16 cellular contexts compared by ENCODE assay signal in genomic region chr5:107321906-107322305, GRCh38.
A peak's percentile ranks its signal among the peaks of the same experiment; 100 is the strongest.
DNase-seq lines count a peak whose midpoint lies in the region; ATAC-seq, FAIRE-seq and TF ChIP-seq lines count a peak whose summit lies in the region.
"Had no signal": no experiment of that assay in that cellular context is flagged by ENCODE, and none has a peak within 500 bp of the region (broad histone marks: within the 10 kb centered on the region; RNA-seq: fewer than 3 reads in every experiment).

No MANE protein-coding gene starts in this region.

- H3K27me3 ChIP-seq in HCT116 (ENCODE audit: insufficient read depth, low read length) (no peaks in the 10 kb centered on the region), endothelial cell of umbilical vein (ENCODE audit: control insufficient read depth in 2 of 2, insufficient read depth in 2 of 2, low read length in 2 of 2) (no peaks in the 10 kb centered on the region)
- no peaks in the 10 kb centered on the region for H3K27me3 ChIP-seq in CD4-positive, alpha-beta T cell (ENCODE audit: control insufficient read depth, insufficient read depth, low read length)

- FAIRE-seq in endothelial cell of umbilical vein (lab: Jason Lieb, UNC) = peak; percentile 63
- FAIRE-seq: GM12892 had no signal

- BruUV-seq in HCT116 (replicated peaks; lab: Mats Ljungman, UMichigan) (no TSS peak), endothelial cell of umbilical vein (replicated peaks; lab: Mats Ljungman, UMichigan) (no TSS peak)

- H3K4me3 Mint-ChIP-seq in CD4-positive, alpha-beta T cell = no peak overlapping the region
- H3K4me3 Mint-ChIP-seq: B cell; CD4-positive, alpha-beta memory T cell; H9 had no signal

- H3K9me1 ChIP-seq in endothelial cell of umbilical vein (replicated peaks; ENCODE audit: control insufficient read depth, extremely low read depth, insufficient read depth, low read length) = peaks cover 3% of the 10 kb centered on the region

- DNase-seq in HCT116 (ENCODE audit: low read depth, low spot score) (no peak), astrocyte of the hippocampus (ENCODE audit: low read depth, low spot score) (peak; percentile 4), endothelial cell of umbilical vein (ENCODE audit: low read depth, low spot score) (peak; percentile 85), pulmonary artery endothelial cell (ENCODE audit: low read depth, low spot score) (peak; percentile 49), GM19240 (ENCODE audit: insufficient read length, low spot score) (no peak)
- DNase-seq in CD4-positive, alpha-beta T cell = no peak
- DNase-seq: C1 segment of cervical spinal cord; CD4-positive, alpha-beta memory T cell; DND-41; GDM1; GOT3; H9 had no signal

- H3K27me3 Mint-ChIP-seq in CD4-positive, alpha-beta T cell = peaks cover 12% of the 10 kb centered on the region

- H3K9me3 Mint-ChIP-seq in CD4-positive, alpha-beta T cell = no peaks in the 10 kb centered on the region
- H3K9me3 Mint-ChIP-seq: CD4-positive, alpha-beta memory T cell; H9 had no signal

- H3K4me2 ChIP-seq in HCT116 (ENCODE audit: low read length) = no peak overlapping the region
- H3K4me2 ChIP-seq in endothelial cell of umbilical vein (ENCODE audit: insufficient read depth, low read length) = peak overlapping the region; percentile 93

- H4K20me1 ChIP-seq in HCT116 (ENCODE audit: insufficient read depth) = no peaks in the 10 kb centered on the region
- H4K20me1 ChIP-seq in endothelial cell of umbilical vein (replicated peaks; ENCODE audit: control insufficient read depth, extremely low read depth, insufficient read depth, low read length) = no peaks in the 10 kb centered on the region

- H3K9ac ChIP-seq in HCT116 (ENCODE audit: low read length) = no peak overlapping the region
- peak overlapping the region; percentile 42 for H3K9ac ChIP-seq in endothelial cell of umbilical vein (replicated peaks; ENCODE audit: extremely low read depth, insufficient read depth, low read length)

- no peak for TF ChIP-seq RAD21 in HCT116 (IDR thresholded peaks at IDR 0.05; ENCODE audit: low read depth)

- H3K79me2 ChIP-seq in HCT116 (ENCODE audit: insufficient read depth, low read length) (no peaks in the 10 kb centered on the region), endothelial cell of umbilical vein (ENCODE audit: control insufficient read depth, insufficient read depth, low read length) (no peaks in the 10 kb centered on the region)

- intact Hi-C loops in HCT116 (cut with micrococcal nuclease) = no loop called here
- intact Hi-C loops in endothelial cell of umbilical vein (cut with micrococcal nuclease) = loop anchor here (1.0 to 2.0 kb wide), 6 partner anchors 67 to 1151 kb away; no protein-coding TSS in a partner anchor
- intact Hi-C loops in CD4-positive, alpha-beta T cell (cut with DNase I, micrococcal nuclease) = no loop called here

- TF ChIP-seq POLR2A in HCT116 (IDR thresholded peaks at IDR 0.05; ENCODE audit: borderline replicate concordance, extremely low read depth, insufficient read depth, insufficient read length) = no peak
- TF ChIP-seq POLR2A in endothelial cell of umbilical vein (IDR thresholded peaks at IDR 0.05; ENCODE audit: low read depth, low read length) = peak; percentile 19

- H3K36me3 ChIP-seq in HCT116 (ENCODE audit: control insufficient read depth in 1 of 2, insufficient read depth in 2 of 2, low read length in 2 of 2) (no peaks in the 10 kb centered on the region), endothelial cell of umbilical vein (ENCODE audit: control insufficient read depth in 2 of 2, extremely low read depth in 1 of 2, insufficient read depth in 2 of 2, low read length in 2 of 2) (no peaks in the 10 kb centered on the region)

- RAD21 ChIA-PET in HCT116 (lab: Charles Lee; ENCODE audit: low non-redundant PET in 1 of 2, low total read pairs in 2 of 2, uncharacterized antibody in 2 of 2, unreplicated experiment in 2 of 2) = no interaction called here

- ATAC-seq in HCT116 (no peak), HG03457 (IDR thresholded peaks at IDR 0.05; ENCODE audit: unreplicated experiment) (no peak)
- no peak for ATAC-seq in CD4-positive, alpha-beta T cell (ENCODE audit: poor library complexity)

- CTCF ChIA-PET in HCT116 (lab: Charles Lee) = no interaction called here
- CTCF ChIA-PET in endothelial cell of umbilical vein (lab: Charles Lee) = interaction anchor here (1.0 to 4.4 kb wide), 6 partner anchors 14 to 250 kb away, joined by 3 to 20 read pairs (median 4); no protein-coding TSS in a partner anchor
- CTCF ChIA-PET in CD4-positive, alpha-beta T cell (lab: Charles Lee) = no interaction called here

- POLR2A ChIA-PET in HCT116 (lab: Charles Lee) (no interaction called here), endothelial cell of umbilical vein (lab: Charles Lee) (interaction anchor here (1.2 kb wide), 1 partner anchor 104 kb away, joined by 3 read pairs; no protein-coding TSS in a partner anchor)
- POLR2A ChIA-PET in CD4-positive, alpha-beta T cell (lab: Charles Lee) = no interaction called here

- H3K4me3 ChIP-seq in HCT116 (replicated peaks in 1 of 2; ENCODE audit: low read depth in 1 of 2, low read length in 2 of 2) (no peak overlapping the region), endothelial cell of umbilical vein (replicated peaks in 1 of 3; ENCODE audit: insufficient read depth in 1 of 3, low read depth in 1 of 3, low read length in 3 of 3) (peak overlapping the region in 1 of 3 experiments; percentile 32)

- H3K9me3 ChIP-seq in HCT116 (ENCODE audit: control insufficient read depth in 1 of 2, insufficient read depth in 1 of 2, low read depth in 1 of 2, low read length in 2 of 2) (no peaks in the 10 kb centered on the region), endothelial cell of umbilical vein (replicated peaks; ENCODE audit: control insufficient read depth, insufficient read depth, low read length) (no peaks in the 10 kb centered on the region)
- H3K9me3 ChIP-seq in CD4-positive, alpha-beta T cell (ENCODE audit: control insufficient read depth, low read length) = no peaks in the 10 kb centered on the region

- no peaks in the 10 kb centered on the region for H3K4me1 Mint-ChIP-seq in CD4-positive, alpha-beta T cell (ENCODE audit: low read depth)
- H3K4me1 Mint-ChIP-seq: B cell; CD4-positive, alpha-beta memory T cell had no signal

- dilution Hi-C loops in endothelial cell of umbilical vein (cut with MboI; ENCODE audit: extremely low pct_ligation_motif_present, low sequenced_read_pairs) = no loop called here

- no peak for TF ChIP-seq CTCF in HCT116 (IDR thresholded peaks at IDR 0.05 in 2 of 3, conservative IDR thresholded peaks at IDR 0.05 in 1 of 3; ENCODE audit: borderline replicate concordance in 1 of 3, insufficient read depth in 1 of 3, low read depth in 2 of 3, low read length in 2 of 3)
- TF ChIP-seq CTCF in endothelial cell of umbilical vein (IDR thresholded peaks at IDR 0.05; ENCODE audit: extremely low read depth in 1 of 2, insufficient read depth in 1 of 2, low read depth in 1 of 2, low read length in 2 of 2) = no peak
- no peak for TF ChIP-seq CTCF in CD4-positive, alpha-beta T cell (IDR thresholded peaks at IDR 0.05)

- no peaks in the 10 kb centered on the region for H3K36me3 Mint-ChIP-seq in CD4-positive, alpha-beta T cell (ENCODE audit: low read depth)
- H3K36me3 Mint-ChIP-seq: CD4-positive, alpha-beta memory T cell had no signal

- H3K9me2 ChIP-seq in HCT116 (ENCODE audit: insufficient read depth) = no peaks in the 10 kb centered on the region

- H2AFZ ChIP-seq in HCT116 (ENCODE audit: low read depth, low read length, poor library complexity, severe bottlenecking) (peak overlapping the region; percentile 43), endothelial cell of umbilical vein (ENCODE audit: low read depth, low read length) (no peak overlapping the region)

- H3K27ac ChIP-seq in HCT116 (ENCODE audit: low read depth, low read length) = no peak overlapping the region
- H3K27ac ChIP-seq in endothelial cell of umbilical vein (ENCODE audit: insufficient read depth, low read depth, low read length) = peak overlapping the region; percentile 63
- no peak overlapping the region for H3K27ac ChIP-seq in CD4-positive, alpha-beta T cell (ENCODE audit: low read depth, low read length)
- H3K27ac ChIP-seq: HL-60 had no signal

- H3K4me1 ChIP-seq in HCT116 (ENCODE audit: control insufficient read depth in 1 of 2, insufficient read depth in 2 of 2, low read length in 2 of 2) (no peaks in the 10 kb centered on the region), endothelial cell of umbilical vein (ENCODE audit: control insufficient read depth, extremely low read depth, insufficient read depth, low read length) (peaks cover 24% of the 10 kb centered on the region)

- H3K27ac Mint-ChIP-seq in CD4-positive, alpha-beta T cell = no peak overlapping the region
- H3K27ac Mint-ChIP-seq: B cell; CD4-positive, alpha-beta memory T cell; H9 had no signal

TF ChIP-seq in HCT116, 20 proteins besides CTCF, POLR2A, EP300 and RAD21 (continues in another document):
- no peak for TF ChIP-seq MAX (IDR thresholded peaks at IDR 0.05)
- no peak for TF ChIP-seq ZNF274 (IDR thresholded peaks at IDR 0.05; ENCODE audit: low read depth, low read length)
- no peak for TF ChIP-seq EGR1 (IDR thresholded peaks at IDR 0.05; ENCODE audit: low read depth)
- no peak for TF ChIP-seq ELF1 (IDR thresholded peaks at IDR 0.05; ENCODE audit: borderline replicate concordance, low read depth)
- TF ChIP-seq FOSL1 (IDR thresholded peaks at IDR 0.05; ENCODE audit: low read depth) = no peak
- no peak for TF ChIP-seq TCF7L2 (IDR thresholded peaks at IDR 0.05; ENCODE audit: borderline replicate concordance, extremely low read depth, insufficient read depth, insufficient read length)

TF ChIP-seq in endothelial cell of umbilical vein, 7 proteins besides CTCF, POLR2A, EP300 and RAD21:
- TF ChIP-seq MAX (IDR thresholded peaks at IDR 0.05; ENCODE audit: insufficient read depth, insufficient read length) (no peak), EZH2 (IDR thresholded peaks at IDR 0.05; ENCODE audit: borderline replicate concordance, low read depth, low read length, severe bottlenecking) (no peak), FOS (IDR thresholded peaks at IDR 0.05; ENCODE audit: borderline replicate concordance, insufficient read depth, low read length) (peak; percentile 70), MYC (IDR thresholded peaks at IDR 0.05; ENCODE audit: low read depth, low read length) (no peak), POLR2AphosphoS5 (IDR thresholded peaks at IDR 0.05; ENCODE audit: insufficient read depth, low read depth, low read length) (peak; percentile 25), GATA2 (IDR thresholded peaks at IDR 0.05; ENCODE audit: insufficient read depth, insufficient read length, low read depth, low read length) (peak; percentile 58), JUN (IDR thresholded peaks at IDR 0.05; ENCODE audit: borderline replicate concordance, insufficient read depth, insufficient read length, low read depth) (peak; percentile 83)
TF ChIP-seq in endothelial cell of umbilical vein: peak in this region for 4.

Comparison
In these comparisons a context has a peak if more than half of its experiments do, and no peak if none do; other contexts are left out.
1. DNase-seq: peak in astrocyte of the hippocampus (single experiment), endothelial cell of umbilical vein (single experiment) and pulmonary artery endothelial cell (single experiment); none in HCT116 (single experiment), CD4-positive, alpha-beta T cell (0 of 10) and GM19240 (single experiment).